Comparison of ENCODE assay signal across 1 cellular context in the genomic region with DNA sequence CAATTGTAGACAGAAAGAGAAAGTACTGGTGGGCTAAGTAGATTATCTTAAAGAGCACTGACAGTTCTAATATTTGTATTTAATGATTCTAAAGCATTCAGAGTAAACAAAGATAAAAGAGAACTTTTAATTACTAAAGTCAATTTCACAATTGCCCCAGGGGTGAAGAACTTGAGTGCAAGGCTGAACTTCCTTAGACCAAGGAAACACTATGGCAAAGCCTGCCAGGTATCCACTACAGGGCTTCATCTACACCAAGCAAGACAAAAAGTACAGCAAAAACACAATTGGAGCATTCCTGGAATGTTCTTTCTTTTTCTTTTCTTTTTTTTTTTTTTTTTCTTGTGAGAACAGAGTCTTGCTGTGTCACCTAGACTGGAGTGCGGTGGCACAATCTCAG.
TF ChIP-seq lines count a peak whose summit lies in the region.

No MANE protein-coding gene starts in this region.

TF ChIP-seq in K562, 482 proteins besides CTCF, POLR2A, EP300 and RAD21:
- TF ChIP-seq, protein P1, sequence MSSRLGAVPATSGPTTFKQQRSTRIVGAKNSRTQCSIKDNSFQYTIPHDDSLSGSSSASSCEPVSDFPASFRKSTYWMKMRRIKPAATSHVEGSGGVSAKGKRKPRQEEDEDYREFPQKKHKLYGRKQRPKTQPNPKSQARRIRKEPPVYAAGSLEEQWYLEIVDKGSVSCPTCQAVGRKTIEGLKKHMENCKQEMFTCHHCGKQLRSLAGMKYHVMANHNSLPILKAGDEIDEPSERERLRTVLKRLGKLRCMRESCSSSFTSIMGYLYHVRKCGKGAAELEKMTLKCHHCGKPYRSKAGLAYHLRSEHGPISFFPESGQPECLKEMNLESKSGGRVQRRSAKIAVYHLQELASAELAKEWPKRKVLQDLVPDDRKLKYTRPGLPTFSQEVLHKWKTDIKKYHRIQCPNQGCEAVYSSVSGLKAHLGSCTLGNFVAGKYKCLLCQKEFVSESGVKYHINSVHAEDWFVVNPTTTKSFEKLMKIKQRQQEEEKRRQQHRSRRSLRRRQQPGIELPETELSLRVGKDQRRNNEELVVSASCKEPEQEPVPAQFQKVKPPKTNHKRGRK (tag; IDR thresholded peaks at IDR 0.05) = no peak
- no peak for TF ChIP-seq CEBPG (CRISPR knock-in tag; IDR thresholded peaks at IDR 0.05)
- TF ChIP-seq CEBPG (tag; conservative IDR thresholded peaks at IDR 0.05 in 1 of 2, IDR thresholded peaks at IDR 0.05 in 1 of 2) = 0 out of 4 replicates have a peak, but pooled peaks of 1 of the 2 experiments have one; percentile 50
- no peak for TF ChIP-seq GTF2F1 (IDR thresholded peaks at IDR 0.05; ENCODE audit: low read depth, low read length)
- TF ChIP-seq FOSL1 (tag; conservative IDR thresholded peaks at IDR 0.05) = peak; percentile 29; the same call in 1 of the 2 replicates
- no peak for TF ChIP-seq FOXJ2 (tag; IDR thresholded peaks at IDR 0.05)
- no peak for TF ChIP-seq ZEB2 (IDR thresholded peaks at IDR 0.05)
- TF ChIP-seq NFYB (IDR thresholded peaks at IDR 0.05; ENCODE audit: extremely low read depth, insufficient read length) = no peak
- no peak for TF ChIP-seq ZNF133 (CRISPR knock-in tag; IDR thresholded peaks at IDR 0.05)
- TF ChIP-seq CEBPB (tag; IDR thresholded peaks at IDR 0.05) = 0 out of 2 replicates have a peak, but pooled peaks have one; percentile 5
- TF ChIP-seq U2AF2 (optimal IDR thresholded peaks at IDR 0.05; ENCODE audit: low read depth, low read length) = no peak
- no peak for TF ChIP-seq MBD2 (IDR thresholded peaks at IDR 0.05; ENCODE audit: borderline replicate concordance, low read depth)
